In the genomic region with DNA sequence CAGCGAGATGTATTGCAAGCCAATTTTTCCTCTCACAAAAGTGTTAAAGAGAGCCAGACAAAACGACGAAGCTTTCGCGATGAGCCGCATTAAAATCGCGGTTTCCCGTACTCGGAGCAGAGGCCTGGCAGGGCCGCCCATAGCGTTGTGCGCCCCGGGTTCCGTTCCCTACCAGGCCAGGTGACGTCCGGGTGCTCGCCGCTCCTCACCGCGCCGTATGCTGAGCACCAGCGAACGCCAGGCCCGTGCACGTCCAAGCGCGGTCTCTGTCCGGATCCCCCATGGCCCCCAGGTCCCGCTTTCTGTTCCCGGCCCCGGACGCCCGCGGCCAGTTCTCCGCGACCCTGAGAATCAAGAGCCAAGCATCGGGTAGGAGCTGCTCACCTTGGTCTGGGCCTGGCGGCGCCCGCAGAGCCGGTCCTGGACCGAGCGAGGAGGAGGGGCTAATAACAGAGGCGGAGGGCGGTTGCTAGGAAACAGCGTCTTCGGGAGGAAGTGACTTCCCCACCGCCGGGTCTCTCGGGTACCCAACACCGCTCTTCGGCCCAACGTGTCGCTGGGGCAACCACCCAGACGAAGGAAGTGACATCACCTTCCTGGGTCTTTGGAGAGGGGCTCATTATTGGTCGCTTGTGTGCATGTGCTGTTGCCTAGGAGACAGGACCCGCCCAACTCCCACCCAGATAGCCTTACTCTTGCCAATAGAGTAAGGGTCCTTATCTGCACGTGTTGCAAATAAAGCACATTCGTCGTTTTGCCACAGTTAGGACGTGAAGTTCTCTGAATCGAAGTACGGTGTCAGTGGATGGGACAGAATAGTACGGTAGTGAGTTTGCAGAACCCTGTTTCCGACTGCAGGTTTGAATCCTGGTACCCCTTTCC, we compare ENCODE assay signal across 8 cellular contexts. TPM values are rescaled to one million over a fixed set of nuclear protein-coding genes. Genes with fewer than 3 reads are reported as not detected.
DNase-seq lines count a peak whose midpoint lies in the region; ATAC-seq and TF ChIP-seq lines count a peak whose summit lies in the region.

A gene (minus strand): TSS at position 579 of the 882 bp plus-strand sequence. CDS start 1,115 bp downstream, outside the sequence.

- peak within 1 kb of the TSS; percentile 89 for H3K4me3 Mint-ChIP-seq in activated naive CD8-positive, alpha-beta T cell treated with anti-CD3 and anti-CD28 coated beads, Interleukin-2, amount 10 ng/mL, durations not matched to agents 7 days and 5 days

- H4K20me1 ChIP-seq in SK-N-SH (ENCODE audit: insufficient read depth), result no peaks in the 10 kb centered on the region

- peak within 1 kb of the TSS; percentile 62 for H3K9ac ChIP-seq in SK-N-SH

- TF ChIP-seq RAD21 in SK-N-SH (IDR thresholded peaks at IDR 0.05; ENCODE audit: low read length), result no peak

- H3K9me3 ChIP-seq in SK-N-SH, result no peaks in the 10 kb centered on the region
- no peaks in the 10 kb centered on the region for H3K9me3 ChIP-seq in cardiac muscle cell (ENCODE audit: low read depth)
- H3K9me3 ChIP-seq in transverse colon, result no peaks in the 10 kb centered on the region

- peaks cover 0 to 19% of the 10 kb centered on the region in 2 experiments for H3K36me3 ChIP-seq in SK-N-SH (replicated peaks in 1 of 2; ENCODE audit: control insufficient read depth in 1 of 2, insufficient read depth in 2 of 2, low read length in 1 of 2)
- peaks cover 16% of the 10 kb centered on the region for H3K36me3 ChIP-seq in cardiac muscle cell
- no peaks in the 10 kb centered on the region for H3K36me3 ChIP-seq in transverse colon

- TF ChIP-seq CTCF in SK-N-SH (IDR thresholded peaks at IDR 0.05), result no peak
- no peak for TF ChIP-seq CTCF in cardiac muscle cell (IDR thresholded peaks at IDR 0.05; ENCODE audit: low read depth, low read length)
- no peak for TF ChIP-seq CTCF in transverse colon (IDR thresholded peaks at IDR 0.05)

- H3K27me3 ChIP-seq in SK-N-SH (ENCODE audit: insufficient read depth) (no peaks in the 10 kb centered on the region), cardiac muscle cell (no peaks in the 10 kb centered on the region), transverse colon (peaks cover 21% of the 10 kb centered on the region)

- intact Hi-C loops in transverse colon (cut with DNase I; ENCODE audit: low total_unique reads), result no loop called here

- DNase-seq in DMS53 treated with DMSO at 0.1 percent for 48 hours (lab: John Stamatoyannopoulos, UW; ENCODE audit: unreplicated experiment) (peak; percentile 90), KBM-7 (peak; percentile 89), SK-N-SH (peak; percentile 93), cardiac muscle cell (ENCODE audit: low read depth in 1 of 2, low spot score in 1 of 2) (peak; percentile 98 to 99), pons (ENCODE audit: low spot score) (peak; percentile 97), transverse colon (peak; percentile 76)
- DNase-seq in activated naive CD8-positive, alpha-beta T cell treated with anti-CD3 and anti-CD28 coated beads, Interleukin-2, amount 10 ng/mL, durations not matched to agents 7 days and 5 days, result peak; percentile 80

- H3K27me3 Mint-ChIP-seq in activated naive CD8-positive, alpha-beta T cell treated with anti-CD3 and anti-CD28 coated beads, Interleukin-2, amount 10 ng/mL, durations not matched to agents 7 days and 5 days, result no peaks in the 10 kb centered on the region

- TF ChIP-seq POLR2A in transverse colon (IDR thresholded peaks at IDR 0.05), result no peak

- TF ChIP-seq EP300 in SK-N-SH (IDR thresholded peaks at IDR 0.05; ENCODE audit: borderline replicate concordance in 1 of 2, low read depth in 1 of 2, low read length in 1 of 2) (no peak), transverse colon (IDR thresholded peaks at IDR 0.05; ENCODE audit: low read depth) (no peak)

- H3K4me2 ChIP-seq in SK-N-SH, result peak within 1 kb of the TSS; percentile 78

- H3K4me1 ChIP-seq in SK-N-SH (ENCODE audit: control insufficient read depth in 1 of 2, insufficient read depth in 2 of 2, low read depth in 1 of 2, low read length in 1 of 2) (peaks cover 4 to 6% of the 10 kb centered on the region in 2 experiments; a peak in 3 of 4 replicates), cardiac muscle cell (ENCODE audit: low read depth) (peaks cover 7% of the 10 kb centered on the region), transverse colon (peaks cover 0 to 10% (median 8%) of the 10 kb centered on the region in 4 donors)

- 8% methylated on average over 35 of the region's 66 CpGs for WGBS in SK-N-SH (ENCODE audit: low lambda C conversion rate)
- 14 to 56% methylated on average over 7 to 58 of the region's 66 CpGs for WGBS in transverse colon (ENCODE audit: low coverage in 1 of 2), 2 donors

- H2AFZ ChIP-seq in SK-N-SH (ENCODE audit: low read depth), result peak within 1 kb of the TSS; percentile 82

- peaks cover 4% of the 10 kb centered on the region for H3F3A ChIP-seq in SK-N-SH (replicated peaks; ENCODE audit: insufficient read depth)

- peak within 1 kb of the TSS; percentile 83 for H3K27ac Mint-ChIP-seq in activated naive CD8-positive, alpha-beta T cell treated with anti-CD3 and anti-CD28 coated beads, Interleukin-2, amount 10 ng/mL, durations not matched to agents 7 days and 5 days

- peaks cover 11% of the 10 kb centered on the region for H3K4me1 Mint-ChIP-seq in activated naive CD8-positive, alpha-beta T cell treated with anti-CD3 and anti-CD28 coated beads, Interleukin-2, amount 10 ng/mL, durations not matched to agents 7 days and 5 days

- in situ Hi-C loops in KBM-7 (cut with MboI; ENCODE audit: low pct_unique_long_range_greater_than_20kb, low sequenced_read_pairs), result no loop called here
- in situ Hi-C loops in transverse colon (cut with MboI; ENCODE audit: low pct_ligation_motif_present in 1 of 4, low pct_unique_long_range_greater_than_20kb in 1 of 4, low sequenced_read_pairs in 3 of 4), result no loop called here

- no peaks in the 10 kb centered on the region for H3K9me3 Mint-ChIP-seq in activated naive CD8-positive, alpha-beta T cell treated with anti-CD3 and anti-CD28 coated beads, Interleukin-2, amount 10 ng/mL, durations not matched to agents 7 days and 5 days

- peak; percentile 98 for ATAC-seq in GM21619 (IDR thresholded peaks at IDR 0.05; ENCODE audit: unreplicated experiment)
- peak; percentile 95 for ATAC-seq in activated naive CD8-positive, alpha-beta T cell treated with anti-CD3 and anti-CD28 coated beads, Interleukin-2, amount 10 ng/mL, durations not matched to agents 7 days and 5 days (ENCODE audit: low read depth)

- no peaks in the 10 kb centered on the region for H3K9me2 ChIP-seq in SK-N-SH

- H3K4me3 ChIP-seq in SK-N-SH (ENCODE audit: low read depth in 2 of 2, low read length in 1 of 2) (peak within 1 kb of the TSS; percentile 71 to 90), cardiac muscle cell (peak within 1 kb of the TSS; percentile 91), transverse colon (peak within 1 kb of the TSS; percentile 41 to 57 (median 52))

- CTCF ChIA-PET in SK-N-SH (lab: Yijun Ruan, JAX), result interaction anchor here (1.0 to 2.6 kb wide), 5 partner anchors 27 to 577 kb away, joined by 3 to 10 read pairs (median 4); a partner anchor contains a TSS

- H3K79me2 ChIP-seq in SK-N-SH (ENCODE audit: insufficient read depth), result no peaks in the 10 kb centered on the region; the same call in 1 of the 2 replicates

- POLR2A ChIA-PET in SK-N-SH (lab: Yijun Ruan, JAX), result interaction anchor here (1.0 kb wide), 1 partner anchor 291 kb away, joined by 3 read pairs; no protein-coding TSS in a partner anchor
- POLR2A ChIA-PET in activated naive CD8-positive, alpha-beta T cell treated with anti-CD3 and anti-CD28 coated beads, Interleukin-2, amount 10 ng/mL, durations not matched to agents 7 days and 5 days (lab: Charles Lee), result interaction anchor here (1.0 kb wide), 1 partner anchor 576 kb away, joined by 3 read pairs; no protein-coding TSS in a partner anchor

- no peaks in the 10 kb centered on the region for H3K36me3 Mint-ChIP-seq in activated naive CD8-positive, alpha-beta T cell treated with anti-CD3 and anti-CD28 coated beads, Interleukin-2, amount 10 ng/mL, durations not matched to agents 7 days and 5 days

- H3K27ac ChIP-seq in SK-N-SH (ENCODE audit: low read depth in 2 of 2, low read length in 1 of 2) (peak within 1 kb of the TSS; percentile 59 to 86), cardiac muscle cell (peak within 1 kb of the TSS; percentile 55), transverse colon (peak within 1 kb of the TSS; percentile 43 to 62 (median 59))

TF ChIP-seq in SK-N-SH, 30 proteins besides CTCF, POLR2A, EP300 and RAD21 (continues in another document):
- TF ChIP-seq CHD2 (IDR thresholded peaks at IDR 0.05; ENCODE audit: low read length, partially characterized antibody), result peak; percentile 8
- no peak; the same call in 1 of the 2 replicates for TF ChIP-seq RCOR1 (IDR thresholded peaks at IDR 0.05; ENCODE audit: low read length)
- no peak for TF ChIP-seq YY1 (IDR thresholded peaks at IDR 0.05; ENCODE audit: low read depth)
- TF ChIP-seq GABPA (IDR thresholded peaks at IDR 0.05; ENCODE audit: low read depth), result peak; percentile 86
- TF ChIP-seq, protein P1, sequence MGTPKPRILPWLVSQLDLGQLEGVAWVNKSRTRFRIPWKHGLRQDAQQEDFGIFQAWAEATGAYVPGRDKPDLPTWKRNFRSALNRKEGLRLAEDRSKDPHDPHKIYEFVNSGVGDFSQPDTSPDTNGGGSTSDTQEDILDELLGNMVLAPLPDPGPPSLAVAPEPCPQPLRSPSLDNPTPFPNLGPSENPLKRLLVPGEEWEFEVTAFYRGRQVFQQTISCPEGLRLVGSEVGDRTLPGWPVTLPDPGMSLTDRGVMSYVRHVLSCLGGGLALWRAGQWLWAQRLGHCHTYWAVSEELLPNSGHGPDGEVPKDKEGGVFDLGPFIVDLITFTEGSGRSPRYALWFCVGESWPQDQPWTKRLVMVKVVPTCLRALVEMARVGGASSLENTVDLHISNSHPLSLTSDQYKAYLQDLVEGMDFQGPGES (IDR thresholded peaks at IDR 0.05; ENCODE audit: low read depth, low read length), result no peak
- peak; percentile 73; the same call in 1 of the 2 replicates for TF ChIP-seq FOXJ3 (CRISPR knock-in tag; IDR thresholded peaks at IDR 0.05)
- TF ChIP-seq MEF2A (IDR thresholded peaks at IDR 0.05; ENCODE audit: borderline replicate concordance, low read depth), result no peak

RNA-seq across cellular contexts. Expression of the gene that starts here (rescaled TPM):
- polyA plus RNA-seq in SK-N-SH (2012; rRNA removed) (4.1 and 6.4 TPM in 2 replicates), cardiac muscle cell (39.3 and 41.9 TPM in 2 replicates)
- 7.8 and 8.7 TPM in 2 replicates for polyA plus RNA-seq in SK-N-SH (2012; cell fraction: cytosol; rRNA removed)
- 3.7 and 7.5 TPM in 2 replicates for polyA plus RNA-seq in SK-N-SH (2012; cell fraction: nucleus; rRNA removed)
- total RNA-seq in activated naive CD8-positive, alpha-beta T cell treated with anti-CD3 and anti-CD28 coated beads, Interleukin-2, amount 10 ng/mL, durations not matched to agents 7 days and 5 days, result 1 to 10 TPM; 6.3 to 6.7 TPM
- total RNA-seq in cardiac muscle cell (20.3 and 20.8 TPM in 2 replicates), transverse colon (10 to 100 TPM in 1 of 4 donors, 1 to 10 TPM in 3; 4.4 to 31.0 (median 7.2) TPM)

Comparison
In these comparisons a context has a peak if more than half of its experiments do, and no peak if none do; other contexts are left out.
1. Peak in every context shown above with its lines: DNase-seq, ATAC-seq, H3K4me3 ChIP-seq and H3K27ac ChIP-seq.